8 cellular contexts compared by ENCODE assay signal in the genomic region with DNA sequence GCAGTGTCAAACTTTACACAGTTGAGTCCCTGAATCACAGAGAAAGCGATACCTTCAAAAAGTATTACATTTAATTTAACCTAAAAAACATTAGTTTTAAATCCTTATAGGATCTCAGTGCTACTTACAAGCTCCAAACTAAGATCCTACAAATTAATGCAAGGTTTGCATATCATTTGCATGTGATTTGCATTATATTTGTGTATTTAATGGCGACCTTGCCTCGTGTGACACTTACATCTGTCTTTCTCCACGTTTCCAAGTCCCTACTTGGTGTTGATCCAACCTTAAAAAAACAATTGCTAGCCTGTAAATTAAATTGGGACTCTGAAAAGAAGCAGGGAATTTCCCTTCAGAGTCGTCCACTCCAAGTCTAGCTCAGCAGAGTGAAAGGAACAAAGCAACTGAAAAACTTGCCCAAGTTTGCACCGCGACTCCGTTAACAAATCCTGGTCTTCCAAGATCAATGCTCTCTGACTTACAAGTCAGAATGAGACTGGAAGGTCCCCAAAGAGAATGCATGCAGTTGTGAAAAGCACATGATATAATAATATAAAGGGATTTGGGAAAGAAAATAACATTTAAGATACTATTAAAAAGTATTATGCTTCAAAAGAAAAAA. TPM values are rescaled to one million over a fixed set of nuclear protein-coding genes. Genes with fewer than 3 reads are reported as not detected.
DNase-seq lines count a peak whose midpoint lies in the region; FAIRE-seq and TF ChIP-seq lines count a peak whose summit lies in the region.

No MANE protein-coding gene starts in this region.

- TF ChIP-seq CTCF in keratinocyte (optimal IDR thresholded peaks at IDR 0.05 in 1 of 3, IDR thresholded peaks at IDR 0.05 in 1 of 3, conservative IDR thresholded peaks at IDR 0.05 in 1 of 3; ENCODE audit: extremely low read depth in 1 of 3, insufficient read depth in 2 of 3, low read length in 3 of 3) = no peak
- TF ChIP-seq CTCF in stomach (IDR thresholded peaks at IDR 0.05) = no peak

- H2AFZ ChIP-seq in keratinocyte (ENCODE audit: control insufficient read depth, low read length) = peak overlapping the region; percentile 37

- H3K79me2 ChIP-seq in keratinocyte (ENCODE audit: control insufficient read depth, insufficient read depth, low read length) = no peaks in the 10 kb centered on the region

- peak overlapping the region; percentile 49 for H3K27ac Mint-ChIP-seq in T-helper 1 cell treated with Interleukin-12 subunit alpha and Interleukin-12 subunit beta and Interleukin-4 antibody, amounts not matched to agents 30 μg/mL and 1 μg/mL, for 36 hours
- H3K27ac Mint-ChIP-seq in activated T-helper 2 cell treated with anti-CD3 and anti-CD28 coated beads, Interferon-gamma antibody, Interleukin-2, Interleukin-4, amounts not matched to agents 10 μg/mL and 5 μg/mL and 100 μg/mL, durations not matched to agents 14 hours and 24 hours and 36 hours = peak overlapping the region; percentile 62

- TF ChIP-seq POLR2A in stomach (IDR thresholded peaks at IDR 0.05) = no peak

- intact Hi-C loops in activated T-helper 2 cell treated with anti-CD3 and anti-CD28 coated beads, Interferon-gamma antibody, Interleukin-2, Interleukin-4, amounts not matched to agents 10 μg/mL and 5 μg/mL and 100 μg/mL, durations not matched to agents 14 hours and 24 hours and 36 hours (cut with micrococcal nuclease) = loop anchor here (1.0 to 5.0 kb wide), 3 partner anchors 16 to 197 kb away; a partner anchor contains a TSS
- intact Hi-C loops in stomach (cut with DNase I; ENCODE audit: low total_unique reads) (loop anchor here (10.0 kb wide), 2 partner anchors 50 to 190 kb away; a partner anchor contains a TSS), posterior vena cava (cut with DNase I) (loop anchor here in 1 of 2 donors (10.0 kb wide), 1 partner anchor 50 kb away; no protein-coding TSS in a partner anchor)

- no peaks in the 10 kb centered on the region for H3K27me3 ChIP-seq in keratinocyte (ENCODE audit: control insufficient read depth, extremely low read depth, insufficient read depth, low read length)
- H3K27me3 ChIP-seq in stomach = no peaks in the 10 kb centered on the region

- no peaks in the 10 kb centered on the region for H3K9me1 ChIP-seq in keratinocyte (ENCODE audit: control insufficient read depth, extremely low read depth, insufficient read depth, low read length)

- peak overlapping the region; percentile 85 for H3K4me2 ChIP-seq in keratinocyte (ENCODE audit: control insufficient read depth, extremely low read depth, insufficient read depth, low read depth, low read length)

- DNase-seq in T-helper 1 cell (no peak), keratinocyte (ENCODE audit: low read depth, low spot score) (no peak), stomach (no peak), posterior vena cava (ENCODE audit: low spot score) (no peak), SIG-M5 (lab: John Stamatoyannopoulos, UW) (no peak)
- DNase-seq in activated T-helper 2 cell treated with anti-CD3 and anti-CD28 coated beads, Interferon-gamma antibody, Interleukin-2, Interleukin-4, amounts not matched to agents 10 μg/mL and 5 μg/mL and 100 μg/mL, durations not matched to agents 14 hours and 24 hours and 36 hours (ENCODE audit: low spot score) = no peak
- no peak for DNase-seq in effector CD8-positive, alpha-beta T cell (lab: John Stamatoyannopoulos, UW)

- H3K9me3 ChIP-seq in keratinocyte (ENCODE audit: control insufficient read depth, low read depth, low read length) (no peaks in the 10 kb centered on the region), stomach (no peaks in the 10 kb centered on the region)

- no peak for FAIRE-seq in keratinocyte (lab: Jason Lieb, UNC)

- H3K4me1 Mint-ChIP-seq in T-helper 1 cell treated with Interleukin-12 subunit alpha and Interleukin-12 subunit beta and Interleukin-4 antibody, amounts not matched to agents 30 μg/mL and 1 μg/mL, for 36 hours (ENCODE audit: low read depth) = peaks cover 45% of the 10 kb centered on the region
- H3K4me1 Mint-ChIP-seq in activated T-helper 2 cell treated with anti-CD3 and anti-CD28 coated beads, Interferon-gamma antibody, Interleukin-2, Interleukin-4, amounts not matched to agents 10 μg/mL and 5 μg/mL and 100 μg/mL, durations not matched to agents 14 hours and 24 hours and 36 hours (ENCODE audit: low read depth) = peaks cover 41% of the 10 kb centered on the region

- H3K4me3 ChIP-seq in keratinocyte (ENCODE audit: control insufficient read depth in 2 of 3, extremely low read depth in 1 of 3, insufficient read depth in 2 of 3, low read depth in 1 of 3, low read length in 3 of 3) = peak overlapping the region in 1 of 3 experiments; percentile 66
- peak overlapping the region; percentile 83 to 99 (median 88) for H3K4me3 ChIP-seq in stomach

- 7 to 19% (median 13%) methylated on average over 8 of the region's 8 CpGs for WGBS in stomach, 5 donors

- TF ChIP-seq EP300 in stomach (IDR thresholded peaks at IDR 0.05) = no peak

- dilution Hi-C loops in keratinocyte (cut with MboI; ENCODE audit: extremely low pct_ligation_motif_present, low sequenced_read_pairs) = no loop called here

- H3K36me3 ChIP-seq in keratinocyte (ENCODE audit: control insufficient read depth in 2 of 2, extremely low read depth in 1 of 2, insufficient read depth in 2 of 2, low read length in 2 of 2) (no peaks in the 10 kb centered on the region), stomach (no peaks in the 10 kb centered on the region)

- H3K9me3 Mint-ChIP-seq in T-helper 1 cell treated with Interleukin-12 subunit alpha and Interleukin-12 subunit beta and Interleukin-4 antibody, amounts not matched to agents 30 μg/mL and 1 μg/mL, for 36 hours = no peaks in the 10 kb centered on the region
- H3K9me3 Mint-ChIP-seq in activated T-helper 2 cell treated with anti-CD3 and anti-CD28 coated beads, Interferon-gamma antibody, Interleukin-2, Interleukin-4, amounts not matched to agents 10 μg/mL and 5 μg/mL and 100 μg/mL, durations not matched to agents 14 hours and 24 hours and 36 hours = no peaks in the 10 kb centered on the region

- H3K27ac ChIP-seq in keratinocyte (ENCODE audit: control insufficient read depth, insufficient read depth, low read length) (no peak overlapping the region), stomach (peak overlapping the region in 4 of 5 donors; percentile 70 to 90 (median 85))

- peaks cover 34% of the 10 kb centered on the region for H3K27me3 Mint-ChIP-seq in T-helper 1 cell treated with Interleukin-12 subunit alpha and Interleukin-12 subunit beta and Interleukin-4 antibody, amounts not matched to agents 30 μg/mL and 1 μg/mL, for 36 hours (ENCODE audit: low read depth)
- peaks cover 26% of the 10 kb centered on the region for H3K27me3 Mint-ChIP-seq in activated T-helper 2 cell treated with anti-CD3 and anti-CD28 coated beads, Interferon-gamma antibody, Interleukin-2, Interleukin-4, amounts not matched to agents 10 μg/mL and 5 μg/mL and 100 μg/mL, durations not matched to agents 14 hours and 24 hours and 36 hours (ENCODE audit: low read depth)

- H3K9ac ChIP-seq in keratinocyte (ENCODE audit: control insufficient read depth, extremely low read depth, insufficient read depth, low read length) = no peak overlapping the region

- peaks cover 16% of the 10 kb centered on the region for H3K4me1 ChIP-seq in keratinocyte (ENCODE audit: control insufficient read depth, extremely low read depth, insufficient read depth, low read length)
- peaks cover 10 to 41% (median 29%) of the 10 kb centered on the region in 4 donors for H3K4me1 ChIP-seq in stomach

- no peaks in the 10 kb centered on the region for H4K20me1 ChIP-seq in keratinocyte (ENCODE audit: control insufficient read depth, extremely low read depth, insufficient read depth, low read length)

- H3K36me3 Mint-ChIP-seq in T-helper 1 cell treated with Interleukin-12 subunit alpha and Interleukin-12 subunit beta and Interleukin-4 antibody, amounts not matched to agents 30 μg/mL and 1 μg/mL, for 36 hours (ENCODE audit: low read depth) = peaks cover 6% of the 10 kb centered on the region
- peaks cover 3% of the 10 kb centered on the region for H3K36me3 Mint-ChIP-seq in activated T-helper 2 cell treated with anti-CD3 and anti-CD28 coated beads, Interferon-gamma antibody, Interleukin-2, Interleukin-4, amounts not matched to agents 10 μg/mL and 5 μg/mL and 100 μg/mL, durations not matched to agents 14 hours and 24 hours and 36 hours (ENCODE audit: low read depth)

- peak overlapping the region; percentile 78 for H3K4me3 Mint-ChIP-seq in T-helper 1 cell treated with Interleukin-12 subunit alpha and Interleukin-12 subunit beta and Interleukin-4 antibody, amounts not matched to agents 30 μg/mL and 1 μg/mL, for 36 hours
- H3K4me3 Mint-ChIP-seq in activated T-helper 2 cell treated with anti-CD3 and anti-CD28 coated beads, Interferon-gamma antibody, Interleukin-2, Interleukin-4, amounts not matched to agents 10 μg/mL and 5 μg/mL and 100 μg/mL, durations not matched to agents 14 hours and 24 hours and 36 hours (ENCODE audit: low read depth) = peak overlapping the region; percentile 84

RNA-seq across cellular contexts. Expression of a gene that starts 0.7 kb away (rescaled TPM):
- 12.2 and 15.8 TPM in 2 replicates for total RNA-seq in activated T-helper 2 cell treated with anti-CD3 and anti-CD28 coated beads, Interferon-gamma antibody, Interleukin-2, Interleukin-4, amounts not matched to agents 10 μg/mL and 5 μg/mL and 100 μg/mL, durations not matched to agents 14 hours and 24 hours and 36 hours
- polyA plus RNA-seq in keratinocyte (4.7 to 5.3 TPM (median 5.3 TPM) in 3 replicates), stomach (1 to 10 TPM; 5.3 to 7.0 (median 5.6) TPM)
- polyA plus RNA-seq in keratinocyte (2011; ENCODE audit: low read depth) = 1.1 TPM
- polyA plus RNA-seq in keratinocyte (2011; cell fraction: cytosol; rRNA removed) = 5.1 and 6.4 TPM in 2 replicates
- polyA plus RNA-seq in keratinocyte (2011; cell fraction: nucleus; rRNA removed) = 4.0 and 5.2 TPM in 2 replicates
- 3.3 and 4.9 TPM in 2 replicates for polyA plus RNA-seq in keratinocyte (2012; ENCODE audit: low replicate concordance)
- 3.2 to 11.7 TPM (median 4.5 TPM) in 3 replicates for polyA minus RNA-seq in keratinocyte
- 11.3 TPM for polyA minus RNA-seq in keratinocyte (2011; cell fraction: cytosol; rRNA and poly(A)+ RNA removed)
- polyA minus RNA-seq in keratinocyte (2011; cell fraction: nucleus; rRNA and poly(A)+ RNA removed) = 1.8 and 3.5 TPM in 2 replicates
- total RNA-seq in stomach (10 to 100 TPM in 2 of 5 donors, 1 to 10 TPM in 2, under 1 TPM in 1; 0.58 to 39.7 (median 6.7) TPM), posterior vena cava (10 to 100 TPM in 1 of 2 donors, 1 to 10 TPM in 1; 6.5 to 11.1 TPM)

RNA-seq across cellular contexts. Expression of a gene that starts 23.8 kb away (rescaled TPM):
- 62.1 and 65.0 TPM in 2 replicates for total RNA-seq in activated T-helper 2 cell treated with anti-CD3 and anti-CD28 coated beads, Interferon-gamma antibody, Interleukin-2, Interleukin-4, amounts not matched to agents 10 μg/mL and 5 μg/mL and 100 μg/mL, durations not matched to agents 14 hours and 24 hours and 36 hours
- 8.0 to 22.8 TPM (median 19.7 TPM) in 3 replicates for polyA plus RNA-seq in keratinocyte
- polyA plus RNA-seq in keratinocyte (2011; ENCODE audit: low read depth) = 13.6 TPM
- 12.8 and 16.6 TPM in 2 replicates for polyA plus RNA-seq in keratinocyte (2011; cell fraction: cytosol; rRNA removed)
- polyA plus RNA-seq in keratinocyte (2011; cell fraction: nucleus; rRNA removed) = 22.5 and 24.3 TPM in 2 replicates
- polyA plus RNA-seq in keratinocyte (2012; ENCODE audit: low replicate concordance) = 11.0 and 16.1 TPM in 2 replicates
- 18.9 to 36.9 TPM (median 26.3 TPM) in 3 replicates for polyA minus RNA-seq in keratinocyte
- polyA minus RNA-seq in keratinocyte (2011; cell fraction: cytosol; rRNA and poly(A)+ RNA removed) = 14.0 TPM
- polyA minus RNA-seq in keratinocyte (2011; cell fraction: nucleus; rRNA and poly(A)+ RNA removed) = 15.1 and 31.8 TPM in 2 replicates
- 10 to 100 TPM in 4 of 5 donors, 1 to 10 TPM in 1; 9.3 to 92.4 (median 31.2) TPM for total RNA-seq in stomach
- polyA plus RNA-seq in stomach = 10 to 100 TPM in 1 of 3 donors, 1 to 10 TPM in 2; 5.0 to 12.7 (median 9.0) TPM
- total RNA-seq in posterior vena cava = 10 to 100 TPM; 50.2 to 58.1 TPM

RNA-seq across cellular contexts. Expression of a gene that starts 56.9 kb away (rescaled TPM):
- 75.7 and 80.7 TPM in 2 replicates for total RNA-seq in activated T-helper 2 cell treated with anti-CD3 and anti-CD28 coated beads, Interferon-gamma antibody, Interleukin-2, Interleukin-4, amounts not matched to agents 10 μg/mL and 5 μg/mL and 100 μg/mL, durations not matched to agents 14 hours and 24 hours and 36 hours
- polyA plus RNA-seq in keratinocyte (65.7 to 72.3 TPM (median 71.6 TPM) in 3 replicates), stomach (10 to 100 TPM; 26.3 to 36.2 (median 34.2) TPM)
- 6.7 TPM for polyA plus RNA-seq in keratinocyte (2011; ENCODE audit: low read depth)
- 56.6 and 72.4 TPM in 2 replicates for polyA plus RNA-seq in keratinocyte (2011; cell fraction: cytosol; rRNA removed)
- polyA plus RNA-seq in keratinocyte (2011; cell fraction: nucleus; rRNA removed) = 41.1 and 46.3 TPM in 2 replicates
- polyA plus RNA-seq in keratinocyte (2012; ENCODE audit: low replicate concordance) = 36.2 and 52.9 TPM in 2 replicates
- 53.5 to 89.3 TPM (median 65.9 TPM) in 3 replicates for polyA minus RNA-seq in keratinocyte
- polyA minus RNA-seq in keratinocyte (2011; cell fraction: cytosol; rRNA and poly(A)+ RNA removed) = 55.4 TPM
- polyA minus RNA-seq in keratinocyte (2011; cell fraction: nucleus; rRNA and poly(A)+ RNA removed) = 13.2 and 24.7 TPM in 2 replicates
- total RNA-seq in stomach (10 to 100 TPM; 36.2 to 59.8 (median 48.1) TPM), posterior vena cava (10 to 100 TPM; 28.1 to 33.3 TPM)
